In genomic region chr5:134526483-134527155, GRCh38 we compare ENCODE assay signal across 8 cellular contexts. TPM values are rescaled to one million over a fixed set of nuclear protein-coding genes. Genes with fewer than 3 reads are reported as not detected.
A peak's percentile ranks its signal among the peaks of the same experiment; 100 is the strongest.
DNase-seq lines count a peak whose midpoint lies in the region; ATAC-seq and TF ChIP-seq lines count a peak whose summit lies in the region.

No MANE protein-coding gene starts in this region.

- H3K9ac ChIP-seq in HUES48 (ENCODE audit: low read depth, low read length) (peak overlapping the region; percentile 82), SK-N-SH (peak overlapping the region; percentile 96), adipocyte (ENCODE audit: low read length) (peak overlapping the region; percentile 91)

- intact Hi-C loops in right cardiac atrium (cut with DNase I) = loop anchor here in 3 of 4 donors (5.0 to 10.0 kb wide), 4 partner anchors 51 to 114 kb away; partner anchors contain the start of gene CDKN2AIPNL (in 2 of the 3)
- intact Hi-C loops in psoas muscle (cut with DNase I) = loop anchor here (2.0 to 5.0 kb wide), 4 partner anchors 52 to 156 kb away; partner anchors contain the start of genes CDKN2AIPNL (in 2 of the 2), SEC24A (in 1 of the 2) and UBE2B (in 1 of the 2)

- no peaks in the 10 kb centered on the region for H3K36me3 ChIP-seq in HUES48 (ENCODE audit: control insufficient read depth, insufficient read depth, low read length)
- no peaks in the 10 kb centered on the region for H3K36me3 ChIP-seq in SK-N-SH (replicated peaks in 1 of 2; ENCODE audit: control insufficient read depth in 1 of 2, insufficient read depth in 2 of 2, low read length in 1 of 2)
- H3K36me3 ChIP-seq in adipocyte (ENCODE audit: control insufficient read depth, insufficient read depth, low read length, severe bottlenecking) = no peaks in the 10 kb centered on the region
- no peaks in the 10 kb centered on the region for H3K36me3 ChIP-seq in psoas muscle (ENCODE audit: insufficient read depth in 1 of 2, low read depth in 1 of 2)

- H2AFZ ChIP-seq in SK-N-SH (ENCODE audit: low read depth) = peak overlapping the region; percentile 83; the same call in 1 of the 2 replicates

- 0 out of 4 replicates have a peak, but pooled peaks of 1 of the 2 experiments have one; percentile 13 for TF ChIP-seq EP300 in SK-N-SH (IDR thresholded peaks at IDR 0.05; ENCODE audit: borderline replicate concordance in 1 of 2, low read depth in 1 of 2, low read length in 1 of 2)

- peak overlapping the region; percentile 98 for H3K27ac ChIP-seq in HUES48 (ENCODE audit: low read depth, low read length)
- peak overlapping the region; percentile 91 to 98 for H3K27ac ChIP-seq in SK-N-SH (ENCODE audit: low read depth in 2 of 2, low read length in 1 of 2)
- H3K27ac ChIP-seq in right cardiac atrium (ENCODE audit: low read length) = peak overlapping the region; percentile 94
- peak overlapping the region; percentile 89 for H3K27ac ChIP-seq in psoas muscle

- peak overlapping the region; percentile 89 for H3K4me3 ChIP-seq in HUES48 (ENCODE audit: low read depth, low read length)
- peak overlapping the region; percentile 90 to 92 for H3K4me3 ChIP-seq in SK-N-SH (ENCODE audit: low read depth in 2 of 2, low read length in 1 of 2)
- H3K4me3 ChIP-seq in adipocyte (ENCODE audit: low read length) = peak overlapping the region; percentile 88
- H3K4me3 ChIP-seq in right cardiac atrium (ENCODE audit: low read length) = peak overlapping the region; percentile 95
- H3K4me3 ChIP-seq in psoas muscle = peak overlapping the region; percentile 94

- H3K9me2 ChIP-seq in SK-N-SH = no peaks in the 10 kb centered on the region

- H3K4me2 ChIP-seq in SK-N-SH = peak overlapping the region; percentile 99

- no peaks in the 10 kb centered on the region; the same call in 1 of the 2 replicates for H3K27me3 ChIP-seq in HUES48 (ENCODE audit: control insufficient read depth, insufficient read depth, low read length)
- no peaks in the 10 kb centered on the region for H3K27me3 ChIP-seq in SK-N-SH (ENCODE audit: insufficient read depth)
- no peaks in the 10 kb centered on the region for H3K27me3 ChIP-seq in adipocyte (replicated peaks; ENCODE audit: control insufficient read depth, insufficient read depth, low read length)
- H3K27me3 ChIP-seq in right cardiac atrium (ENCODE audit: control insufficient read depth, insufficient read depth) = no peaks in the 10 kb centered on the region
- H3K27me3 ChIP-seq in psoas muscle (ENCODE audit: insufficient read depth in 3 of 3, low read length in 2 of 3) = no peaks in the 10 kb centered on the region

- ATAC-seq in right cardiac atrium = peak; percentile 22 to 36
- ATAC-seq in psoas muscle = peak; percentile 56 to 71 (median 62)

- POLR2A ChIA-PET in SK-N-SH (lab: Yijun Ruan, JAX) = interaction anchor here (0.8 to 3.4 kb wide), 7 partner anchors 17 to 155 kb away, joined by 3 to 24 read pairs (median 7); partner anchors contain the start of genes CDKN2AIPNL and UBE2B

- no peak; the same call in 1 of the 2 replicates for TF ChIP-seq RAD21 in SK-N-SH (IDR thresholded peaks at IDR 0.05; ENCODE audit: low read length)

- no peak for TF ChIP-seq CTCF in GM20000 (IDR thresholded peaks at IDR 0.05; ENCODE audit: extremely low read depth, missing control alignments)
- TF ChIP-seq CTCF in SK-N-SH (IDR thresholded peaks at IDR 0.05) = peak; percentile 42
- TF ChIP-seq CTCF in psoas muscle (IDR thresholded peaks at IDR 0.05) = peak; percentile 53

- peaks cover 28% of the 10 kb centered on the region for H3F3A ChIP-seq in SK-N-SH (replicated peaks; ENCODE audit: insufficient read depth)

- WGBS in SK-N-SH (ENCODE audit: low lambda C conversion rate) = 0% methylated on average over 29 of the region's 61 CpGs
- under 1% methylated on average over 61 of the region's 61 CpGs for WGBS in right cardiac atrium
- WGBS in psoas muscle, 3 donors = 0 to 2% (median 1%) methylated on average over 33 to 61 of the region's 61 CpGs

- H3K9me3 ChIP-seq in HUES48 (ENCODE audit: control insufficient read depth, insufficient read depth, low read length) (no peaks in the 10 kb centered on the region), SK-N-SH (no peaks in the 10 kb centered on the region), adipocyte (ENCODE audit: control insufficient read depth, low read length) (no peaks in the 10 kb centered on the region), right cardiac atrium (ENCODE audit: control insufficient read depth, low read length) (no peaks in the 10 kb centered on the region), psoas muscle (no peaks in the 10 kb centered on the region)

- H3K4me1 ChIP-seq in HUES48 (ENCODE audit: control insufficient read depth, insufficient read depth, low read length) (peaks cover 50% of the 10 kb centered on the region), SK-N-SH (ENCODE audit: control insufficient read depth in 1 of 2, insufficient read depth in 2 of 2, low read depth in 1 of 2, low read length in 1 of 2) (peaks cover 10 to 39% of the 10 kb centered on the region in 2 experiments; a peak in 3 of 4 replicates), adipocyte (ENCODE audit: control insufficient read depth, insufficient read depth, low read length) (peaks cover 45% of the 10 kb centered on the region), right cardiac atrium (ENCODE audit: control insufficient read depth, insufficient read depth, low read length) (peaks cover 20% of the 10 kb centered on the region), psoas muscle (peaks cover 36% of the 10 kb centered on the region)

- H4K20me1 ChIP-seq in SK-N-SH (ENCODE audit: insufficient read depth) = peaks cover 39% of the 10 kb centered on the region

- H3K79me2 ChIP-seq in SK-N-SH (ENCODE audit: insufficient read depth) = peaks cover 52% of the 10 kb centered on the region

- DNase-seq in COLO829 (ENCODE audit: low spot score) (peak; percentile 48), GM20000 (ENCODE audit: low spot score) (peak; percentile 87), SK-N-SH (peak; percentile 86), adipocyte (ENCODE audit: low read depth) (peak; percentile 79), right cardiac atrium (peak; percentile 84 to 93 (median 92)), psoas muscle (peak; percentile 82 to 90), H4 (ENCODE audit: low spot score) (no peak)

- CTCF ChIA-PET in SK-N-SH (lab: Yijun Ruan, JAX) = interaction anchor here (0.8 to 5.5 kb wide), 27 partner anchors 9 to 403 kb away, joined by 3 to 53 read pairs (median 10); partner anchors contain the start of genes CDKN2AIPNL and UBE2B

TF ChIP-seq in SK-N-SH, 30 proteins besides CTCF, POLR2A, EP300 and RAD21 (continues in another document):
- TF ChIP-seq RXRA (IDR thresholded peaks at IDR 0.05; ENCODE audit: borderline replicate concordance, low read depth) (no peak), CHD2 (IDR thresholded peaks at IDR 0.05; ENCODE audit: low read length, partially characterized antibody) (no peak), NRF1 (IDR thresholded peaks at IDR 0.05; ENCODE audit: low read depth, low read length) (no peak), ELF1 (IDR thresholded peaks at IDR 0.05) (no peak), GATA2 (CRISPR knock-in tag; IDR thresholded peaks at IDR 0.05) (no peak), MXI1 (IDR thresholded peaks at IDR 0.05; ENCODE audit: low read depth, low read length) (peak; percentile 55; the same call in 1 of the 2 replicates), FOXM1 (IDR thresholded peaks at IDR 0.05; ENCODE audit: low read depth) (no peak), MEF2A (IDR thresholded peaks at IDR 0.05; ENCODE audit: borderline replicate concordance, low read depth) (no peak)
- TF ChIP-seq, protein P1, sequence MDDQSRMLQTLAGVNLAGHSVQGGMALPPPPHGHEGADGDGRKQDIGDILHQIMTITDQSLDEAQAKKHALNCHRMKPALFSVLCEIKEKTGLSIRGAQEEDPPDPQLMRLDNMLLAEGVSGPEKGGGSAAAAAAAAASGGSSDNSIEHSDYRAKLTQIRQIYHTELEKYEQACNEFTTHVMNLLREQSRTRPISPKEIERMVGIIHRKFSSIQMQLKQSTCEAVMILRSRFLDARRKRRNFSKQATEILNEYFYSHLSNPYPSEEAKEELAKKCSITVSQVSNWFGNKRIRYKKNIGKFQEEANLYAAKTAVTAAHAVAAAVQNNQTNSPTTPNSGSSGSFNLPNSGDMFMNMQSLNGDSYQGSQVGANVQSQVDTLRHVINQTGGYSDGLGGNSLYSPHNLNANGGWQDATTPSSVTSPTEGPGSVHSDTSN (IDR thresholded peaks at IDR 0.05) = peak; percentile 63
- TF ChIP-seq, protein P2, sequence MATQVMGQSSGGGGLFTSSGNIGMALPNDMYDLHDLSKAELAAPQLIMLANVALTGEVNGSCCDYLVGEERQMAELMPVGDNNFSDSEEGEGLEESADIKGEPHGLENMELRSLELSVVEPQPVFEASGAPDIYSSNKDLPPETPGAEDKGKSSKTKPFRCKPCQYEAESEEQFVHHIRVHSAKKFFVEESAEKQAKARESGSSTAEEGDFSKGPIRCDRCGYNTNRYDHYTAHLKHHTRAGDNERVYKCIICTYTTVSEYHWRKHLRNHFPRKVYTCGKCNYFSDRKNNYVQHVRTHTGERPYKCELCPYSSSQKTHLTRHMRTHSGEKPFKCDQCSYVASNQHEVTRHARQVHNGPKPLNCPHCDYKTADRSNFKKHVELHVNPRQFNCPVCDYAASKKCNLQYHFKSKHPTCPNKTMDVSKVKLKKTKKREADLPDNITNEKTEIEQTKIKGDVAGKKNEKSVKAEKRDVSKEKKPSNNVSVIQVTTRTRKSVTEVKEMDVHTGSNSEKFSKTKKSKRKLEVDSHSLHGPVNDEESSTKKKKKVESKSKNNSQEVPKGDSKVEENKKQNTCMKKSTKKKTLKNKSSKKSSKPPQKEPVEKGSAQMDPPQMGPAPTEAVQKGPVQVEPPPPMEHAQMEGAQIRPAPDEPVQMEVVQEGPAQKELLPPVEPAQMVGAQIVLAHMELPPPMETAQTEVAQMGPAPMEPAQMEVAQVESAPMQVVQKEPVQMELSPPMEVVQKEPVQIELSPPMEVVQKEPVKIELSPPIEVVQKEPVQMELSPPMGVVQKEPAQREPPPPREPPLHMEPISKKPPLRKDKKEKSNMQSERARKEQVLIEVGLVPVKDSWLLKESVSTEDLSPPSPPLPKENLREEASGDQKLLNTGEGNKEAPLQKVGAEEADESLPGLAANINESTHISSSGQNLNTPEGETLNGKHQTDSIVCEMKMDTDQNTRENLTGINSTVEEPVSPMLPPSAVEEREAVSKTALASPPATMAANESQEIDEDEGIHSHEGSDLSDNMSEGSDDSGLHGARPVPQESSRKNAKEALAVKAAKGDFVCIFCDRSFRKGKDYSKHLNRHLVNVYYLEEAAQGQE (IDR thresholded peaks at IDR 0.05; ENCODE audit: low read depth, low read length) = no peak

RNA-seq across cellular contexts. Expression of gene JADE2, which starts 1.1 kb away (rescaled TPM):
- polyA plus RNA-seq in SK-N-SH (2012; rRNA removed) = 25.7 and 26.5 TPM in 2 replicates
- polyA plus RNA-seq in SK-N-SH (2012; cell fraction: cytosol; rRNA removed) = 10.2 and 17.2 TPM in 2 replicates
- 27.7 and 28.0 TPM in 2 replicates for polyA plus RNA-seq in SK-N-SH (2012; cell fraction: nucleus; rRNA removed)
- 10 to 100 TPM; 45.5 to 51.6 (median 48.3) TPM for total RNA-seq in right cardiac atrium
- polyA plus RNA-seq in right cardiac atrium = 18.6 TPM
- total RNA-seq in psoas muscle = 10 to 100 TPM in 3 of 4 donors, 1 to 10 TPM in 1; 10.0 to 15.1 (median 14.4) TPM
- 10 to 100 TPM in 1 of 3 donors, 1 to 10 TPM in 2; 5.0 to 10.1 (median 6.0) TPM for polyA plus RNA-seq in psoas muscle
- total RNA-seq in H4 (2014; rRNA removed; shearing (Covaris generic)) = 17.9 and 18.1 TPM in 2 replicates
